In genomic region chr17:21513012-21513570, GRCh38 we compare ENCODE assay signal across 8 cellular contexts.
DNase-seq lines count a peak whose midpoint lies in the region; ATAC-seq and TF ChIP-seq lines count a peak whose summit lies in the region.

No MANE protein-coding gene starts in this region.

- no peaks in the 10 kb centered on the region for H3K36me3 ChIP-seq in CD8-positive, alpha-beta memory T cell (ENCODE audit: insufficient read depth, low read length)
- H3K36me3 ChIP-seq in lung (ENCODE audit: control insufficient read depth in 2 of 2, insufficient read depth in 2 of 2, low read length in 2 of 2), result no peaks in the 10 kb centered on the region

- peak; percentile 66 to 83 (median 69) for DNase-seq in CD8-positive, alpha-beta memory T cell
- peak; percentile 88 for DNase-seq in HEK293T (ENCODE audit: extremely low spot score)
- peak; percentile 79 for DNase-seq in NCI-H748 (lab: John Stamatoyannopoulos, UW; ENCODE audit: unreplicated experiment)
- DNase-seq in activated CD4-positive, alpha-beta memory T cell treated with anti-CD3 and anti-CD28 coated beads, Interleukin-2, amount 10 ng/mL, durations not matched to agents 7 days and 5 days, result peak; percentile 75
- peak; percentile 92 for DNase-seq in ecto neural progenitor cell (ENCODE audit: low spot score)
- DNase-seq in lung (ENCODE audit: low spot score), result peak; percentile 82
- peak; percentile 54 to 56 (median 54) for DNase-seq in stimulated activated CD4-positive, alpha-beta T cell treated with anti-CD3 and anti-CD28 coated beads, TNF-alpha, amount 100 ng/mL, for 4 hours (ENCODE audit: low read depth in 3 of 3)

- no peaks in the 10 kb centered on the region for H3K9me3 ChIP-seq in CD8-positive, alpha-beta memory T cell (ENCODE audit: low read length)
- H3K9me3 ChIP-seq in lung (ENCODE audit: control insufficient read depth in 2 of 2, insufficient read depth in 1 of 2, low read length in 1 of 2), result peaks cover 0 to 2% of the 10 kb centered on the region in 2 donors

- H3K27me3 ChIP-seq in CD8-positive, alpha-beta memory T cell (ENCODE audit: insufficient read depth, low read length, poor library complexity, severe bottlenecking), result peaks cover 11% of the 10 kb centered on the region
- H3K27me3 ChIP-seq in lung (ENCODE audit: control insufficient read depth, insufficient read depth), result no peaks in the 10 kb centered on the region

- no peak overlapping the region for H3K4me3 ChIP-seq in CD8-positive, alpha-beta memory T cell (ENCODE audit: low read length)
- H3K4me3 ChIP-seq in lung, result no peak overlapping the region

- CTCF ChIA-PET in CD8-positive, alpha-beta memory T cell (lab: Charles Lee), result interaction anchor here (0.7 to 4.6 kb wide), 18 partner anchors 10 to 604 kb away, joined by 3 to 72 read pairs (median 4); partner anchors contain the start of gene USP22
- CTCF ChIA-PET in HEK293T (lab: Yijun Ruan, JAX), result interaction anchor here (0.6 to 3.0 kb wide), 10 partner anchors 12 to 233 kb away, joined by 3 to 27 read pairs (median 3); no protein-coding TSS in a partner anchor
- CTCF ChIA-PET in activated CD4-positive, alpha-beta memory T cell treated with anti-CD3 and anti-CD28 coated beads, Interleukin-2, amount 10 ng/mL, durations not matched to agents 7 days and 5 days (lab: Charles Lee), result interaction anchor here (0.7 to 3.8 kb wide), 21 partner anchors 10 to 520 kb away, joined by 3 to 62 read pairs (median 4); partner anchors contain the start of gene USP22

- H3K27ac ChIP-seq in CD8-positive, alpha-beta memory T cell (ENCODE audit: low read depth, low read length), result no peak overlapping the region
- H3K27ac ChIP-seq in lung (ENCODE audit: low read depth in 1 of 2, low read length in 1 of 2), result no peak overlapping the region

- no peaks in the 10 kb centered on the region for H3K36me3 Mint-ChIP-seq in CD8-positive, alpha-beta memory T cell
- no peaks in the 10 kb centered on the region for H3K36me3 Mint-ChIP-seq in activated CD4-positive, alpha-beta memory T cell treated with anti-CD3 and anti-CD28 coated beads, Interleukin-2, amount 10 ng/mL, durations not matched to agents 7 days and 5 days (ENCODE audit: low read depth)

- WGBS in lung, 2 donors, result 4% methylated on average over 24 of the region's 24 CpGs

- ATAC-seq in lung (ENCODE audit: insufficient read depth, low FRiP score) (peak; percentile 81), GM19324 (IDR thresholded peaks at IDR 0.05; ENCODE audit: low FRiP score, unreplicated experiment) (no peak)

- H3K9me3 Mint-ChIP-seq in CD8-positive, alpha-beta memory T cell, result no peaks in the 10 kb centered on the region
- no peaks in the 10 kb centered on the region for H3K9me3 Mint-ChIP-seq in activated CD4-positive, alpha-beta memory T cell treated with anti-CD3 and anti-CD28 coated beads, Interleukin-2, amount 10 ng/mL, durations not matched to agents 7 days and 5 days

- H3K27ac Mint-ChIP-seq in CD8-positive, alpha-beta memory T cell, result no peak overlapping the region
- no peak overlapping the region for H3K27ac Mint-ChIP-seq in activated CD4-positive, alpha-beta memory T cell treated with anti-CD3 and anti-CD28 coated beads, Interleukin-2, amount 10 ng/mL, durations not matched to agents 7 days and 5 days

- POLR2A ChIA-PET in CD8-positive, alpha-beta memory T cell (lab: Charles Lee), result no interaction called here
- POLR2A ChIA-PET in HEK293T (lab: Yijun Ruan, JAX), result interaction anchor here (0.9 kb wide), 2 partner anchors 56 to 414 kb away, joined by 3 read pairs; no protein-coding TSS in a partner anchor
- POLR2A ChIA-PET in activated CD4-positive, alpha-beta memory T cell treated with anti-CD3 and anti-CD28 coated beads, Interleukin-2, amount 10 ng/mL, durations not matched to agents 7 days and 5 days (lab: Charles Lee), result interaction anchor here (1.5 kb wide), 1 partner anchor 234 kb away, joined by 3 read pairs; no protein-coding TSS in a partner anchor

- H3K27me3 Mint-ChIP-seq in CD8-positive, alpha-beta memory T cell, result peaks cover 25 to 44% of the 10 kb centered on the region in 2 donors
- H3K27me3 Mint-ChIP-seq in activated CD4-positive, alpha-beta memory T cell treated with anti-CD3 and anti-CD28 coated beads, Interleukin-2, amount 10 ng/mL, durations not matched to agents 7 days and 5 days, result peaks cover 49% of the 10 kb centered on the region

- peaks cover 6 to 13% (median 11%) of the 10 kb centered on the region in 3 donors for H3K4me1 Mint-ChIP-seq in CD8-positive, alpha-beta memory T cell
- H3K4me1 Mint-ChIP-seq in activated CD4-positive, alpha-beta memory T cell treated with anti-CD3 and anti-CD28 coated beads, Interleukin-2, amount 10 ng/mL, durations not matched to agents 7 days and 5 days, result peaks cover 16% of the 10 kb centered on the region

- H3K4me1 ChIP-seq in CD8-positive, alpha-beta memory T cell (ENCODE audit: insufficient read depth, low read length), result peaks cover 5% of the 10 kb centered on the region
- peaks cover 0 to 4% of the 10 kb centered on the region in 2 donors for H3K4me1 ChIP-seq in lung (ENCODE audit: control insufficient read depth in 2 of 2, insufficient read depth in 2 of 2, low read length in 2 of 2)

- peak; percentile 90 for TF ChIP-seq CTCF in lung (IDR thresholded peaks at IDR 0.05; ENCODE audit: control extremely low read depth, extremely low read depth)

- H3K4me3 Mint-ChIP-seq in CD8-positive, alpha-beta memory T cell, result peak overlapping the region in 1 of 7 donors; percentile 46
- H3K4me3 Mint-ChIP-seq in activated CD4-positive, alpha-beta memory T cell treated with anti-CD3 and anti-CD28 coated beads, Interleukin-2, amount 10 ng/mL, durations not matched to agents 7 days and 5 days, result no peak overlapping the region

TF ChIP-seq in HEK293T, 16 proteins besides CTCF, POLR2A, EP300 and RAD21:
- TF ChIP-seq ELF4 (IDR thresholded peaks at IDR 0.05), result no peak
- TF ChIP-seq L3MBTL2 (conservative IDR thresholded peaks at IDR 0.05), result peak; percentile 30; the same call in 1 of the 2 replicates
